Comparison of ENCODE assay signal across 12 cellular contexts in the genomic region with DNA sequence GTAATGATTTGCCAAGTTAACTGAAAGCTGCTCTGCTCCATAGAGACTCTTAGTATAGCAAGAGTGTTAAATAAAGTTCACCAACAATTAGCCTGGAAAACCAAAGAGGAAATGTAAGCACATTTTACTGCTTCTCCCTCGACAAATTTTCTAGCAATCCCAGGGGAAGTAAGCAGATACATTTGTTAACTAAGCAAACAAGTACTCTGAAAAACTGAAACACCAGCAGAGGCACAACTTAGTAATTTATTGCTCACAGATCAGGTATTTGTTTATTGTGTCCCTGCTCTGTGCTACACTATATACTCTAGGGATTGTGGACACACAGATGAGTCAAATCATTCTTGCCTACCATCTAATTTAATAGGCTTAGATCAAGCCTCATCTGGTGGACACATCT.
A peak's percentile ranks its signal among the peaks of the same experiment; 100 is the strongest.
DNase-seq lines count a peak whose midpoint lies in the region; ATAC-seq, FAIRE-seq and TF ChIP-seq lines count a peak whose summit lies in the region.
"Had no signal": no experiment of that assay in that cellular context is flagged by ENCODE, and none has a peak within 500 bp of the region (broad histone marks: within the 10 kb centered on the region; RNA-seq: fewer than 3 reads in every experiment).

No MANE protein-coding gene starts in this region.

- intact Hi-C loops in PC-3 (cut with micrococcal nuclease): loop anchor here (2.0 to 5.0 kb wide), 5 partner anchors 40 to 395 kb away; no protein-coding TSS in a partner anchor
- intact Hi-C loops in pancreas (cut with DNase I): no loop called here

- FAIRE-seq in pancreas (lab: Jason Lieb, UNC): no peak

- H3K4me2 ChIP-seq in PC-3 (ENCODE audit: low read length): peak overlapping the region; percentile 89

- no peak overlapping the region for H2AFZ ChIP-seq in PC-3 (ENCODE audit: low read length)

- no peaks in the 10 kb centered on the region for H3K9me3 ChIP-seq in PC-3 (ENCODE audit: low read length)
- H3K9me3 ChIP-seq in pancreas: no peaks in the 10 kb centered on the region

- CTCF ChIA-PET in PC-3 (lab: Charles Lee): no interaction called here

- H3F3A ChIP-seq in PC-3 (ENCODE audit: low read length, unreplicated experiment): no peaks in the 10 kb centered on the region

- peaks cover 10% of the 10 kb centered on the region; the same call in 1 of the 2 replicates for H3K79me2 ChIP-seq in PC-3 (ENCODE audit: low read length)

- DNase-seq in ELR (ENCODE audit: low read depth): peak; percentile 90
- DNase-seq in PC-3: peak; percentile 87
- peak; percentile 93 for DNase-seq in fibroblast of gingiva (ENCODE audit: low read depth)
- DNase-seq in pancreas: no peak
- DNase-seq in NOMO-1 treated with dmso at 0.1 percent for 144 hours (lab: John Stamatoyannopoulos, UW; ENCODE audit: unreplicated experiment): no peak
- DNase-seq in C1 segment of cervical spinal cord (lab: John Stamatoyannopoulos, UW): no peak
- DNase-seq: activated CD4-positive, CD25-positive, alpha-beta regulatory T cell; activated gamma-delta T cell; H9; left colon had no signal

- H3K27ac ChIP-seq in PC-3 (ENCODE audit: low read length) (peak overlapping the region; percentile 99), pancreas (peak overlapping the region in 3 of 4 donors; percentile 6 to 53 (median 50))

- no TSS peak for BruUV-seq in PC-3 (replicated peaks; lab: Mats Ljungman, UMichigan)

- TF ChIP-seq CTCF in PC-3 (conservative IDR thresholded peaks at IDR 0.05; ENCODE audit: low read depth, low read length) (no peak), pancreas (IDR thresholded peaks at IDR 0.05) (no peak)

- POLR2A ChIA-PET in PC-3 (lab: Charles Lee; ENCODE audit: unreplicated experiment): no interaction called here

- no peaks in the 10 kb centered on the region for H3K9me2 ChIP-seq in PC-3 (replicated peaks; ENCODE audit: low read length)

- H3K4me1 ChIP-seq in PC-3 (ENCODE audit: insufficient read depth, low read length) (peaks cover 40% of the 10 kb centered on the region), pancreas (peaks cover 0 to 6% (median 3%) of the 10 kb centered on the region in 3 donors)

- peak overlapping the region; percentile 77 for H3K9ac ChIP-seq in PC-3 (ENCODE audit: low read length)

- H4K20me1 ChIP-seq in PC-3 (ENCODE audit: low read length): no peaks in the 10 kb centered on the region

- H3K4me3 ChIP-seq in PC-3 (ENCODE audit: low read length): peak overlapping the region; percentile 58
- H3K4me3 ChIP-seq in pancreas: no peak overlapping the region

- H3K36me3 ChIP-seq in PC-3 (ENCODE audit: low read depth, low read length) (no peaks in the 10 kb centered on the region), pancreas (no peaks in the 10 kb centered on the region)

- 4 to 13% methylated on average over 1 of the region's 1 CpG for WGBS in pancreas, 2 donors

- H3K27me3 ChIP-seq in PC-3 (ENCODE audit: low read length) (no peaks in the 10 kb centered on the region), pancreas (no peaks in the 10 kb centered on the region)

- ATAC-seq in PC-3: peak; percentile 85
- ATAC-seq in pancreas: peak in 3 of 4 donors; percentile 11 to 57 (median 50)
- no peak for ATAC-seq in HG02763 (IDR thresholded peaks at IDR 0.05; ENCODE audit: unreplicated experiment)
- no peak for ATAC-seq in esophagus mucosa
- ATAC-seq: left colon had no signal

Comparison
In these comparisons a context has a peak if more than half of its experiments do, and no peak if none do; other contexts are left out.
1. DNase-seq: peak in ELR (single experiment), PC-3 (single experiment) and fibroblast of gingiva (single experiment); none in pancreas (0 of 6), NOMO-1 treated with dmso at 0.1 percent for 144 hours (single experiment) and C1 segment of cervical spinal cord (0 of 14).
2. ATAC-seq: peak in PC-3 (single experiment) and pancreas (3 of 4); none in HG02763 (single experiment) and esophagus mucosa (single experiment).